ENCODE assay signal across 20 cellular contexts in the genomic region with DNA sequence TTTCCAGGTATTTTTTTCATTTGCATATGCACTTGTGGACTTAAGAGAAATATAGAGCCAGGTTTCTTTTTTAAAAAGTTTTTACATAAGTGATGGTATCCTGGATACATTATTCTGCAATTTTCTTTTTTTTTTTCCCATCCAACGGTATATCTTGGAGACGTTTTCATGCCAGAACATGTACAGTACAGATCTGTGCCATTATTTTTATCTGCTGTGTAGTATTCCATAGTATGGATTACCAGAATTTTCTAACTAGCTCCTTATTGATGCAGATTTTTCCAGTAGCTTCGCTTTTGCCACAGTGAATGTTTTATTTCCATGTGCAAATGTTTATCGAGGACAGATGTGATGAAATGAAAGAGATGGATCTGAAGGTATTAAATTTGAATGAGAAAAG. TPM values are rescaled to one million over a fixed set of nuclear protein-coding genes. Genes with fewer than 3 reads are reported as not detected.
A peak's percentile ranks its signal among the peaks of the same experiment; 100 is the strongest.
DNase-seq lines count a peak whose midpoint lies in the region; ATAC-seq, FAIRE-seq and TF ChIP-seq lines count a peak whose summit lies in the region.
"Had no signal": no experiment of that assay in that cellular context is flagged by ENCODE, and none has a peak within 500 bp of the region (broad histone marks: within the 10 kb centered on the region; RNA-seq: fewer than 3 reads in every experiment).

No MANE protein-coding gene starts in this region.

- H3K9me1 ChIP-seq in K562 (ENCODE audit: control insufficient read depth, insufficient read depth, low read length), result no peaks in the 10 kb centered on the region

- H3K36me3 ChIP-seq in SU-DHL-6 (ENCODE audit: low read length) (peaks cover 24% of the 10 kb centered on the region), K562 (ENCODE audit: control insufficient read depth, insufficient read depth, low read length) (no peaks in the 10 kb centered on the region), spleen (peaks cover 0 to 50% (median 28%) of the 10 kb centered on the region in 6 donors), tibial nerve (no peaks in the 10 kb centered on the region)
- H3K36me3 ChIP-seq: breast epithelium, gastrocnemius medialis, left lung, upper lobe of left lung had no signal

- 47% methylated on average over 4 of the region's 4 CpGs for WGBS in K562 (ENCODE audit: insufficient coverage, low coverage, missing lambda C conversion rate)
- 92 to 97% (median 93%) methylated on average over 4 of the region's 4 CpGs for WGBS in spleen, 5 donors
- 92 to 94% methylated on average over 4 of the region's 4 CpGs for WGBS in tibial nerve, 2 donors

- peaks cover 84% of the 10 kb centered on the region for H3K79me2 ChIP-seq in SU-DHL-6 (ENCODE audit: insufficient read depth, low read length)
- no peaks in the 10 kb centered on the region for H3K79me2 ChIP-seq in K562 (ENCODE audit: control insufficient read depth, insufficient read depth, low read length)

- intact Hi-C loops in K562 (cut with micrococcal nuclease), result no loop called here
- intact Hi-C loops in spleen (cut with DNase I; ENCODE audit: low total_unique reads), result no loop called here

- H3K9ac ChIP-seq in SU-DHL-6 (ENCODE audit: low read length) (peak overlapping the region; percentile 6; the same call in 1 of the 2 replicates), K562 (ENCODE audit: insufficient read depth in 1 of 2, low read depth in 2 of 2, low read length in 2 of 2) (no peak overlapping the region)

- ATAC-seq in K562 (no peak), HG03175 (IDR thresholded peaks at IDR 0.05; ENCODE audit: unreplicated experiment) (no peak), GM18502 (IDR thresholded peaks at IDR 0.05; ENCODE audit: poor library complexity, unreplicated experiment) (no peak)
- ATAC-seq: gastrocnemius medialis, left lung had no signal

- no peak for TF ChIP-seq CTCF in SU-DHL-6 (IDR thresholded peaks at IDR 0.05; ENCODE audit: insufficient read depth, low read length, poor library complexity, severe bottlenecking)
- TF ChIP-seq CTCF in K562 (IDR thresholded peaks at IDR 0.05 in 2 of 3, conservative IDR thresholded peaks at IDR 0.05 in 1 of 3; ENCODE audit: insufficient read depth in 2 of 3, low read depth in 1 of 3, low read length in 3 of 3), result no peak
- no peak for TF ChIP-seq CTCF in spleen (IDR thresholded peaks at IDR 0.05 in 8 of 11, conservative IDR thresholded peaks at IDR 0.05 in 3 of 11)
- no peak for TF ChIP-seq CTCF in tibial nerve (IDR thresholded peaks at IDR 0.05)

- CTCF ChIA-PET in K562 (lab: Yijun Ruan, JAX; ENCODE audit: low intra/inter-chr PET ratio), result no interaction called here

- TF ChIP-seq POLR2A in K562 (conservative IDR thresholded peaks at IDR 0.05), result no peak
- TF ChIP-seq POLR2A in spleen (IDR thresholded peaks at IDR 0.05), result no peak
- no peak for TF ChIP-seq POLR2A in tibial nerve (IDR thresholded peaks at IDR 0.05)

- DNase-seq in activated T-cell treated with anti-CD3 and anti-CD28 coated beads, Interleukin-2, amount 50 U/mL, for 24 hours, result no peak
- no peak for DNase-seq in activated T-cell treated with anti-CD3 and anti-CD28 coated beads, Interleukin-2, amount 50 U/mL, for 48 hours
- DNase-seq in K562 (ENCODE audit: extremely low read depth in 1 of 4, low spot score in 3 of 4), result no peak
- no peak for DNase-seq in spleen
- no peak for DNase-seq in tibial nerve (ENCODE audit: low spot score in 2 of 2)
- DNase-seq: DMS53, gastrocnemius medialis, left lung, NCI-H1417 treated with DMSO at 0.1 percent for 48 hours, NCI-H2171, NCI-H748 treated with DMSO at 0.1 percent for 48 hours had no signal

- H3K9me3 Mint-ChIP-seq in activated T-cell treated with anti-CD3 and anti-CD28 coated beads, Interleukin-2, amount 50 U/mL, for 24 hours, result peaks cover 2% of the 10 kb centered on the region
- H3K9me3 Mint-ChIP-seq: GM23338 had no signal

- H3K27ac ChIP-seq in SU-DHL-6 (ENCODE audit: low read depth, low read length) (peak overlapping the region; percentile 99), K562 (ENCODE audit: extremely low read depth, low read depth, low read length) (peak overlapping the region; percentile 32; the same call in 1 of the 3 replicates), spleen (peak overlapping the region in 7 of 8 donors; percentile 21 to 89 (median 78)), tibial nerve (no peak overlapping the region)
- H3K27ac ChIP-seq: C4-2B, gastrocnemius medialis, left lung had no signal

- POLR2A ChIA-PET in K562 (lab: Yijun Ruan, JAX), result interaction anchor here (0.6 to 1.0 kb wide), 2 partner anchors 30 to 419 kb away, joined by 3 read pairs; no protein-coding TSS in a partner anchor

- H3K4me3 ChIP-seq in SU-DHL-6 (ENCODE audit: insufficient read depth, low read length, poor library complexity, severe bottlenecking), result no peak overlapping the region
- H3K4me3 ChIP-seq in K562, result no peak overlapping the region
- H3K4me3 ChIP-seq in spleen, result no peak overlapping the region
- no peak overlapping the region for H3K4me3 ChIP-seq in tibial nerve
- H3K4me3 ChIP-seq: breast epithelium, gastrocnemius medialis, GM23338, left lung, upper lobe of left lung had no signal

- no peaks in the 10 kb centered on the region for H3K9me2 ChIP-seq in SU-DHL-6 (replicated peaks; ENCODE audit: insufficient read depth, low read length)

- H3K36me3 Mint-ChIP-seq in activated T-cell treated with anti-CD3 and anti-CD28 coated beads, Interleukin-2, amount 50 U/mL, for 24 hours (ENCODE audit: low read depth), result peaks cover 84% of the 10 kb centered on the region

- H3K4me3 Mint-ChIP-seq in activated T-cell treated with anti-CD3 and anti-CD28 coated beads, Interleukin-2, amount 50 U/mL, for 24 hours, result no peak overlapping the region
- H3K4me3 Mint-ChIP-seq: GM23338 had no signal

- H3K9me3 ChIP-seq in SU-DHL-6 (ENCODE audit: insufficient read depth, low read length), result no peaks in the 10 kb centered on the region
- H3K9me3 ChIP-seq in K562 (replicated peaks; ENCODE audit: control insufficient read depth, insufficient read depth, low read depth, low read length), result no peaks in the 10 kb centered on the region
- H3K9me3 ChIP-seq in spleen, result no peaks in the 10 kb centered on the region
- H3K9me3 ChIP-seq in tibial nerve, result no peaks in the 10 kb centered on the region
- H3K9me3 ChIP-seq: breast epithelium, gastrocnemius medialis, left lung, upper lobe of left lung had no signal

- no TSS peak for BruUV-seq in K562 (replicated peaks; lab: Mats Ljungman, UMichigan)

- FAIRE-seq in K562 (lab: Jason Lieb, UNC), result no peak
- FAIRE-seq: RCC 7860, TTC549 had no signal

- H3K27me3 Mint-ChIP-seq in activated T-cell treated with anti-CD3 and anti-CD28 coated beads, Interleukin-2, amount 50 U/mL, for 24 hours, result no peaks in the 10 kb centered on the region

- H3K4me1 ChIP-seq in K562 (replicated peaks in 1 of 2; ENCODE audit: control insufficient read depth in 2 of 2, insufficient read depth in 2 of 2, low read length in 2 of 2) (peaks cover 19% of the 10 kb centered on the region in 2 experiments; a peak in 4 of 5 replicates), spleen (peaks cover 25 to 100% (median 54%) of the 10 kb centered on the region in 6 donors), tibial nerve (peaks cover 0 to 12% (median 0%) of the 10 kb centered on the region in 4 donors)
- H3K4me1 ChIP-seq: breast epithelium, gastrocnemius medialis had no signal

- H3K27me3 ChIP-seq in SU-DHL-6 (ENCODE audit: low read length) (no peaks in the 10 kb centered on the region), K562 (ENCODE audit: control insufficient read depth in 2 of 2, insufficient read depth in 2 of 2, low read length in 2 of 2) (no peaks in the 10 kb centered on the region), spleen (replicated peaks in 1 of 7) (no peaks in the 10 kb centered on the region), tibial nerve (no peaks in the 10 kb centered on the region)
- H3K27me3 ChIP-seq: breast epithelium, gastrocnemius medialis, upper lobe of left lung had no signal

- H4K20me1 ChIP-seq in SU-DHL-6 (ENCODE audit: low read depth, low read length) (no peaks in the 10 kb centered on the region), K562 (replicated peaks; ENCODE audit: control insufficient read depth, insufficient read depth, low read length) (0 out of 2 replicates have a peak, but pooled peaks cover 4% of the 10 kb centered on the region)

- no peak overlapping the region for H3K4me2 ChIP-seq in SU-DHL-6 (ENCODE audit: low read depth, low read length, poor library complexity, severe bottlenecking)
- no peak overlapping the region for H3K4me2 ChIP-seq in K562 (ENCODE audit: insufficient read depth, low read length)
- H3K4me2 ChIP-seq: GM23338 had no signal

- in situ Hi-C loops in K562 (cut with MboI), result no loop called here

- peak overlapping the region; percentile 99 for H3K27ac Mint-ChIP-seq in activated T-cell treated with anti-CD3 and anti-CD28 coated beads, Interleukin-2, amount 50 U/mL, for 24 hours
- H3K27ac Mint-ChIP-seq: GM23338 had no signal

- TF ChIP-seq EP300 in K562 (IDR thresholded peaks at IDR 0.05; ENCODE audit: low read length) (no peak), tibial nerve (IDR thresholded peaks at IDR 0.05) (no peak)

- H2AFZ ChIP-seq in SU-DHL-6 (ENCODE audit: low read depth, low read length, severe bottlenecking) (no peak overlapping the region), K562 (ENCODE audit: low read depth, low read length) (peak overlapping the region; percentile 67; the same call in 1 of the 2 replicates)
- H2AFZ ChIP-seq: GM23338 had no signal

- H3F3A ChIP-seq in SU-DHL-6 (ENCODE audit: insufficient read depth), result peaks cover 48% of the 10 kb centered on the region

- no peak for TF ChIP-seq RAD21 in K562 (CRISPR knock-in tag; conservative IDR thresholded peaks at IDR 0.05 in 1 of 2, IDR thresholded peaks at IDR 0.05 in 1 of 2)

- peaks cover 76% of the 10 kb centered on the region for H3K4me1 Mint-ChIP-seq in activated T-cell treated with anti-CD3 and anti-CD28 coated beads, Interleukin-2, amount 50 U/mL, for 24 hours (ENCODE audit: low read depth)

RNA-seq across cellular contexts. Expression of gene PPP1R16B, which starts 34.1 kb away (rescaled TPM):
- 2.3 and 4.1 TPM in 2 replicates for total RNA-seq in K562 (2011; cell fraction: chromatin; rRNA removed; ENCODE audit: low replicate concordance)
- total RNA-seq in K562 (2011; cell fraction: nucleolus; rRNA removed), result 2.7 and 3.0 TPM in 2 replicates
- total RNA-seq in K562 (2011; cell fraction: nucleoplasm; rRNA removed), result 3.3 and 4.4 TPM in 2 replicates
- total RNA-seq in K562 (2014; rRNA removed) (7.5 and 10.4 TPM in 2 replicates), K562 (2014; rRNA removed; fragmentation: Illumina TruSeq; extraction: Trizol) (6.7 and 6.8 TPM in 2 replicates), K562 (2015; rRNA removed; fragmentation: Illumina TruSeq; extraction: Trizol) (6.7 TPM in 2 replicates), K562 (2021) (9.4 and 11.5 TPM in 2 replicates), spleen (10 to 100 TPM; 35.7 to 66.0 (median 47.4) TPM), tibial nerve (1 to 10 TPM; 2.1 to 5.7 (median 4.6) TPM)
- polyA plus RNA-seq in K562 (2011; rRNA removed) (6.8 and 7.1 TPM in 2 replicates), K562 (2014; fragmentation: Illumina TruSeq; extraction: Trizol) (7.9 and 8.9 TPM in 2 replicates), K562 (2014; fragmentation: Nextera tagmentation; extraction: Ambion mirVana) (1 to 10 TPM; 1.5 to 2.3 TPM), K562 (2014; rRNA removed) (6.2 and 6.5 TPM in 2 replicates), spleen (10 to 100 TPM; 16.0 to 35.0 (median 16.5) TPM)
- polyA plus RNA-seq in K562 (2011; cell fraction: cytosol; rRNA removed), result 4.8 and 6.9 TPM in 2 replicates
- polyA plus RNA-seq in K562 (2011; cell fraction: nucleus; rRNA removed), result 3.6 and 5.2 TPM in 2 replicates
- 6.1 and 20.4 TPM in 2 replicates for polyA plus RNA-seq in K562 (2012)
- polyA minus RNA-seq in K562 (2011; rRNA and poly(A)+ RNA removed), result 8.5 and 9.7 TPM in 2 replicates
- polyA minus RNA-seq in K562 (2011; cell fraction: cytosol; rRNA and poly(A)+ RNA removed), result 4.7 and 6.5 TPM in 2 replicates
- 1.2 and 2.7 TPM in 2 replicates for polyA minus RNA-seq in K562 (2011; cell fraction: nucleus; rRNA and poly(A)+ RNA removed)

Comparison
In these comparisons a context has a peak if more than half of its experiments do, and no peak if none do; other contexts are left out.
1. H3K27ac ChIP-seq: peak in SU-DHL-6 (single experiment), K562 (single experiment) and spleen (7 of 8); none in tibial nerve (0 of 4).